ENCODE assay signal across 21 cellular contexts in the genomic region with DNA sequence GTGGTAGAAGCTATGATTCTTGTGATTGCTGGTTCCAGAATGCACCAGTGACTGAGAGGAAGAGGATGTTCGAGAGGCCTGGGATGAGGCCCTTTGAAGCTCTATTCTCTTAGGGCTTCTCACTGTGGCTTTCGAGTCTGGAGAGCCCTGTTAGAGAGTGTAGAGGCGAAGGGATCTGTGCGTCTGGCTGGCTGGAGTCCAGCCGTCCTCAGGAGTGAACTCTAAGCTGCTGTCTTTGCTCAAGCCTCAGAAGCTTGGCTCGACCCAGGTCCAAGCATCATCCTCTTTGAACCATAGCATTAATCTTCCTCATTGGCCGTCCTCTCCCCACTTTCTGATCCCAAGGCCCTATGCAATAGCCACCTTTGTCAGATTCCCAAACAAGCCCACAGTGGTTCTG.
"Had no signal": no experiment of that assay in that cellular context is flagged by ENCODE, and none has a peak within 500 bp of the region (broad histone marks: within the 10 kb centered on the region; RNA-seq: fewer than 3 reads in every experiment).

No MANE protein-coding gene starts in this region.

- H3K27ac ChIP-seq: brain microvascular endothelial cell, coronary artery, esophagus squamous epithelium, prostate gland, right atrium auricular region, SK-N-MC, thyroid gland had no signal

- DNase-seq: activated CD8-positive, alpha-beta memory T cell treated with anti-CD3 and anti-CD28 coated beads for 24 hours; activated CD8-positive, alpha-beta memory T cell treated with anti-CD3 and anti-CD28 coated beads, Interleukin-2, amount 50 U/mL, for 4 hours; activated effector memory CD4-positive, alpha-beta T cell treated with anti-CD3 and anti-CD28 coated beads, Interleukin-2, amount 50 U/mL, for 16 hours; activated T-cell treated with anti-CD3 and anti-CD28 coated beads, Interleukin-2, amount 50 U/mL, for 24 hours; anterior cingulate cortex; brain microvascular endothelial cell; central memory CD4-positive, alpha-beta T cell; endodermal cell; esophagus squamous epithelium; gastrocnemius medialis; hippocampal formation; stimulated activated CD4-positive, alpha-beta T cell treated with anti-CD3 and anti-CD28 coated beads, Interleukin-4, amount 100 ng/mL, for 24 hours; stimulated activated naive CD8-positive, alpha-beta T cell treated with anti-CD3 and anti-CD28 coated beads, Interleukin-15, Interleukin-2, amounts not matched to agents 100 U/mL and 50 U/mL, for 24 hours; T-helper 9 cell; thyroid gland had no signal

- H3K9me3 ChIP-seq: esophagus squamous epithelium, gastrocnemius medialis, prostate gland, right atrium auricular region, thyroid gland had no signal

- H3K27me3 Mint-ChIP-seq: activated naive CD4-positive, alpha-beta T cell treated with anti-CD3 and anti-CD28 coated beads, Interleukin-2, amount 50 U/mL, for 24 hours; memory B cell had no signal

- H3K27me3 ChIP-seq: brain microvascular endothelial cell, esophagus squamous epithelium, gastrocnemius medialis, right atrium auricular region, thyroid gland had no signal

- H3K9me3 Mint-ChIP-seq: activated naive CD4-positive, alpha-beta T cell treated with anti-CD3 and anti-CD28 coated beads, Interleukin-2, amount 50 U/mL, for 24 hours; activated T-cell treated with anti-CD3 and anti-CD28 coated beads, Interleukin-2, amount 50 U/mL, for 24 hours; memory B cell had no signal

- ATAC-seq: gastrocnemius medialis; stimulated activated naive CD8-positive, alpha-beta T cell treated with anti-CD3 and anti-CD28 coated beads, Interleukin-15, Interleukin-2, amounts not matched to agents 100 U/mL and 50 U/mL, for 24 hours had no signal

- H3K27ac Mint-ChIP-seq: activated naive CD4-positive, alpha-beta T cell treated with anti-CD3 and anti-CD28 coated beads, Interleukin-2, amount 50 U/mL, for 24 hours; activated T-cell treated with anti-CD3 and anti-CD28 coated beads, Interleukin-2, amount 50 U/mL, for 24 hours; endodermal cell; memory B cell had no signal

- H3K4me1 Mint-ChIP-seq: endodermal cell, memory B cell had no signal

- H3K4me1 ChIP-seq: prostate gland had no signal

- H3K36me3 ChIP-seq: brain microvascular endothelial cell, gastrocnemius medialis, prostate gland, right atrium auricular region, thyroid gland had no signal

- H3K4me3 Mint-ChIP-seq: endodermal cell had no signal

- H3K4me3 ChIP-seq: coronary artery, esophagus squamous epithelium, gastrocnemius medialis, prostate gland, right atrium auricular region, SK-N-MC, thyroid gland had no signal

- H3K36me3 Mint-ChIP-seq: activated naive CD4-positive, alpha-beta T cell treated with anti-CD3 and anti-CD28 coated beads, Interleukin-2, amount 50 U/mL, for 24 hours had no signal
